ENCODE assay signal across 9 cellular contexts in genomic region chr9:13318027-13318426, GRCh38. TPM values are rescaled to one million over a fixed set of nuclear protein-coding genes. Genes with fewer than 3 reads are reported as not detected.
"Had no signal": no experiment of that assay in that cellular context is flagged by ENCODE, and none has a peak within 500 bp of the region (broad histone marks: within the 10 kb centered on the region; RNA-seq: fewer than 3 reads in every experiment).

No MANE protein-coding gene starts in this region.

- FAIRE-seq: HTR-8/SVneo, K562 had no signal

- H3K9ac ChIP-seq: KMS-11 had no signal

- H3K4me3 Mint-ChIP-seq: IgD-negative memory B cell had no signal

- H3K36me3 Mint-ChIP-seq: IgD-negative memory B cell had no signal

- H3K27me3 Mint-ChIP-seq: IgD-negative memory B cell had no signal

- H3K4me3 ChIP-seq: K562 had no signal

- H3K4me2 ChIP-seq: KMS-11 had no signal

- ATAC-seq: K562 had no signal

- H3K4me1 Mint-ChIP-seq: IgD-negative memory B cell had no signal

- H3K27ac ChIP-seq: HL-60, KMS-11 had no signal

- DNase-seq: IMR-90, KBM-7, KG1 had no signal

RNA-seq across cellular contexts. Expression of gene MPDZ, which starts 38.5 kb away (rescaled TPM):
- total RNA-seq: HT-29 had no signal
- polyA plus RNA-seq: IgD-negative memory B cell had no signal
